In the genomic region with DNA sequence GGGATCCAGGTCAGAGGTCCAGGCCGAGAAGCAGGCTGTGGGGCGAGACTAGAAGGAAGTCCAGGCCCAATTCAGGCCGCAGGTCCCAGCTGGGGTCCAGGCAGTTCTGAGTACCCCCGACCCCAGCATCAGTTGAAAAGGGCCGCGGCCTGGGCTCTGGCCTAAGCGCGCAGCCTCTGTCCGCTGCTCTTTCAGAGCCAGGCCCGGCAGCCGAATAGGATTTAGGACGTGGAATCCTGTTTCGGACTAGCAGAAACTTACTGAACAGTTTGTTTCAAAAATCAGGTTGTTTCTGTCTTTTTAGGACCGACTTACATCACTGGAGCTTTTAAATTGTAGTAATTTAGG, we compare ENCODE assay signal across 16 cellular contexts. TPM values are rescaled to one million over a fixed set of nuclear protein-coding genes. Genes with fewer than 3 reads are reported as not detected.
DNase-seq lines count a peak whose midpoint lies in the region; ATAC-seq, FAIRE-seq and TF ChIP-seq lines count a peak whose summit lies in the region.
"Had no signal": no experiment of that assay in that cellular context is flagged by ENCODE, and none has a peak within 500 bp of the region (broad histone marks: within the 10 kb centered on the region; RNA-seq: fewer than 3 reads in every experiment).

No MANE protein-coding gene starts in this region.

- H2BK12ac ChIP-seq in H1 (ENCODE audit: low read depth, low read length) = no peak overlapping the region

- POLR2A ChIA-PET in H1 (lab: Charles Lee; ENCODE audit: partially characterized antibody) = interaction anchor here (1.0 to 1.6 kb wide), 3 partner anchors 10 to 15 kb away, joined by 3 to 8 read pairs (median 7); a partner anchor contains a TSS

- H3K9me3 ChIP-seq in HUES48 (ENCODE audit: control insufficient read depth, insufficient read depth, low read length) (no peaks in the 10 kb centered on the region), H1 (ENCODE audit: insufficient read depth in 2 of 2, low read depth in 1 of 2, low read length in 1 of 2) (no peaks in the 10 kb centered on the region), testis (no peaks in the 10 kb centered on the region)

- H2BK5ac ChIP-seq in H1 (ENCODE audit: low read depth, low read length) = no peak overlapping the region

- H3K23me2 ChIP-seq in H1 (ENCODE audit: low read depth, low read length) = peaks cover 12% of the 10 kb centered on the region

- H3K36me3 ChIP-seq in HUES48 (ENCODE audit: control insufficient read depth, insufficient read depth, low read length) (no peaks in the 10 kb centered on the region), H1 (ENCODE audit: control insufficient read depth in 2 of 4, insufficient read depth in 4 of 4, low read length in 3 of 4) (peaks cover 0 to 3% (median 0%) of the 10 kb centered on the region in 4 experiments; a peak in 1 of 8 replicates), testis (ENCODE audit: low read depth, missing control alignments) (no peaks in the 10 kb centered on the region)

- H3K56ac ChIP-seq in H1 (replicated peaks; ENCODE audit: insufficient read length, low read depth, low read length) = no peak overlapping the region

- no peak overlapping the region for H2AK5ac ChIP-seq in H1 (ENCODE audit: low read depth, low read length)

- no peak overlapping the region for H3K14ac ChIP-seq in H1 (ENCODE audit: insufficient read length)

- no peaks in the 10 kb centered on the region for H3K79me1 ChIP-seq in H1 (ENCODE audit: low read depth, low read length)

- ATAC-seq in GM21528 (IDR thresholded peaks at IDR 0.05; ENCODE audit: low FRiP score, unreplicated experiment) = no peak
- ATAC-seq: HCT116 had no signal

- no peak overlapping the region for H3K27ac ChIP-seq in HUES48 (ENCODE audit: low read depth, low read length)
- H3K27ac ChIP-seq in H1 (ENCODE audit: low read depth, low read length) = no peak overlapping the region
- no peak overlapping the region for H3K27ac ChIP-seq in testis

- peaks cover 12% of the 10 kb centered on the region; the same call in 1 of the 2 replicates for H3K4me1 ChIP-seq in HUES48 (ENCODE audit: control insufficient read depth, insufficient read depth, low read length)
- peaks cover 0 to 13% (median 4%) of the 10 kb centered on the region in 4 experiments; a peak in 5 of 7 replicates for H3K4me1 ChIP-seq in H1 (replicated peaks in 1 of 4; ENCODE audit: control insufficient read depth in 3 of 4, insufficient read depth in 4 of 4, low read length in 3 of 4)
- H3K4me1 ChIP-seq in testis = no peaks in the 10 kb centered on the region

- H2BK15ac ChIP-seq in H1 (ENCODE audit: low read length) = no peak overlapping the region

- H4K5ac ChIP-seq in H1 (ENCODE audit: insufficient read length, low read depth, low read length) = no peak overlapping the region

- H3K4me3 ChIP-seq in HUES48 (ENCODE audit: low read depth, low read length) (peak overlapping the region; percentile 51; the same call in 1 of the 2 replicates), H1 (ENCODE audit: extremely low read depth in 1 of 4, insufficient read depth in 2 of 4, low read depth in 3 of 4, low read length in 4 of 4) (peak overlapping the region; percentile 26 to 54 (median 34); a peak in 4 of 8 replicates), testis (peak overlapping the region; percentile 41 to 60)

- 0 out of 2 replicates have a peak overlapping the region, but pooled peaks have one; percentile 63 for H3K18ac ChIP-seq in H1 (ENCODE audit: extremely low read depth, low read length)

- H4K20me1 ChIP-seq in H1 (replicated peaks in 1 of 2; ENCODE audit: control insufficient read depth in 1 of 2, insufficient read depth in 2 of 2, low read length in 2 of 2) = peaks cover 0 to 10% of the 10 kb centered on the region in 2 experiments

- TF ChIP-seq POLR2A in H1 (IDR thresholded peaks at IDR 0.05; ENCODE audit: control extremely low read depth in 1 of 2, low read depth in 2 of 2, low read length in 2 of 2) = no peak
- no peak for TF ChIP-seq POLR2A in testis (IDR thresholded peaks at IDR 0.05)

- CTCF ChIA-PET in H1 (lab: Charles Lee; ENCODE audit: partially characterized antibody) = interaction anchor here (0.8 to 3.7 kb wide), 4 partner anchors 10 to 520 kb away, joined by 3 to 16 read pairs (median 4); a partner anchor contains a TSS

- H4K8ac ChIP-seq in H1 (ENCODE audit: extremely low read depth, insufficient read depth, low read length) = 0 out of 2 replicates have a peak overlapping the region, but pooled peaks have one; percentile 76

- TF ChIP-seq RAD21 in H1 (IDR thresholded peaks at IDR 0.05 in 1 of 2, conservative IDR thresholded peaks at IDR 0.05 in 1 of 2; ENCODE audit: low read depth in 2 of 2, low read length in 2 of 2) = no peak

- no peak overlapping the region for H2AFZ ChIP-seq in H1 (ENCODE audit: low read length)

- no peak for TF ChIP-seq EP300 in H1 (IDR thresholded peaks at IDR 0.05; ENCODE audit: borderline replicate concordance in 1 of 2, low read depth in 2 of 2, low read length in 2 of 2)

- no peaks in the 10 kb centered on the region for H3K79me2 ChIP-seq in H1 (ENCODE audit: control insufficient read depth in 1 of 2, insufficient read depth in 2 of 2, low read length in 2 of 2)

- DNase-seq in H1 (ENCODE audit: low read depth in 1 of 2, low spot score in 2 of 2) = no peak
- DNase-seq in left kidney (ENCODE audit: low read depth, low spot score) = peak; percentile 24
- peak; percentile 23 for DNase-seq in testis
- DNase-seq in mesenteric fat pad (ENCODE audit: low spot score) = no peak
- no peak for DNase-seq in SK-N-DZ (ENCODE audit: low spot score)
- DNase-seq: C1 segment of cervical spinal cord, NCI-H1417, NCI-H2029, NCI-H2171, NCI-H748 treated with DMSO at 0.1 percent for 48 hours, OCI-M1, SIG-M5 had no signal

- H3K23ac ChIP-seq in H1 (ENCODE audit: insufficient read length) = no peak overlapping the region

- H4K91ac ChIP-seq in H1 (replicated peaks; ENCODE audit: insufficient read length, low read length) = no peak overlapping the region

- H3K9ac ChIP-seq in HUES48 (ENCODE audit: low read depth, low read length) (no peak overlapping the region), H1 (replicated peaks in 1 of 4; ENCODE audit: extremely low read depth in 1 of 4, low read depth in 3 of 4, low read length in 3 of 4) (no peak overlapping the region)

- intact Hi-C loops in testis (cut with DNase I; ENCODE audit: low total_unique reads) = no loop called here

- peak overlapping the region; percentile 71 to 77 for H3K4me2 ChIP-seq in H1 (ENCODE audit: insufficient read depth in 1 of 2, low read depth in 2 of 2, low read length in 2 of 2)

- no peak overlapping the region for H2BK120ac ChIP-seq in H1 (replicated peaks; ENCODE audit: low read depth, low read length)

- no peak overlapping the region for H3K4ac ChIP-seq in H1 (replicated peaks; ENCODE audit: insufficient read length, low read depth, low read length)

- no peak overlapping the region for H2BK20ac ChIP-seq in H1 (ENCODE audit: low read length)

- FAIRE-seq in H1 (lab: Jason Lieb, UNC) = no peak

- TF ChIP-seq CTCF in H1 (IDR thresholded peaks at IDR 0.05; ENCODE audit: control extremely low read depth in 1 of 3, insufficient read depth in 1 of 3, low read depth in 1 of 3, low read length in 3 of 3) = no peak
- TF ChIP-seq CTCF in testis (IDR thresholded peaks at IDR 0.05) = no peak

- WGBS in H1 (ENCODE audit: extremely low coverage in 1 of 2, insufficient coverage in 1 of 2, insufficient read length in 1 of 2, insufficient replicate concordance in 2 of 2, low coverage in 1 of 2, low lambda C conversion rate in 2 of 2, missing lambda C conversion rate in 1 of 2), 2 experiments = 25% methylated on average over 14 of the region's 14 CpGs; no CpG with 5 or more reads in 1 of the 2 experiments
- 56 to 62% methylated on average over 6 to 11 of the region's 14 CpGs for WGBS in testis, 2 donors

- peaks cover 86% of the 10 kb centered on the region for H3K27me3 ChIP-seq in HUES48 (ENCODE audit: control insufficient read depth, insufficient read depth, low read length)
- peaks cover 56 to 65% (median 62%) of the 10 kb centered on the region in 4 experiments for H3K27me3 ChIP-seq in H1 (replicated peaks in 1 of 4; ENCODE audit: control insufficient read depth in 3 of 4, extremely low read depth in 1 of 4, insufficient read depth in 3 of 4, low read length in 3 of 4)
- H3K27me3 ChIP-seq in testis = no peaks in the 10 kb centered on the region

TF ChIP-seq in H1, 55 proteins besides CTCF, POLR2A, EP300 and RAD21:
- TF ChIP-seq KDM4A (IDR thresholded peaks at IDR 0.05; ENCODE audit: low read depth, low read length, severe bottlenecking) (peak; percentile 29), HDAC6 (IDR thresholded peaks at IDR 0.05; ENCODE audit: low read depth, low read length) (no peak)

RNA-seq across cellular contexts. Expression of a gene that starts 12.1 kb away (rescaled TPM):
- total RNA-seq in H1 (2021; fragmentation: NEBNext Ultra II Directional; extraction: Animal tissue kit (Norgen Biotek cat#: 25700)) = not detected in 2 replicates
- polyA plus RNA-seq in H1 (2011; rRNA removed) = 0.05 TPM in 1 of 2 replicates, not detected in the other
- polyA plus RNA-seq in H1 (2011; cell fraction: cytosol; rRNA removed) = not detected
- polyA plus RNA-seq in H1 (2011; cell fraction: nucleus; rRNA removed) = not detected
- not detected in 4 replicates for polyA plus RNA-seq in H1 (2012, experiment 1 of 2)
- not detected for polyA plus RNA-seq in H1 (2012, experiment 2 of 2)
- not detected for polyA plus RNA-seq in H1 (2013, experiment 1 of 2)
- not detected for polyA plus RNA-seq in H1 (2013, experiment 2 of 2)
- polyA minus RNA-seq in H1 (2011; rRNA and poly(A)+ RNA removed) = not detected in 2 replicates
- not detected for polyA minus RNA-seq in H1 (2011; cell fraction: cytosol; rRNA and poly(A)+ RNA removed)
- not detected for polyA minus RNA-seq in H1 (2011; cell fraction: nucleus; rRNA and poly(A)+ RNA removed)
- 1 to 10 TPM; 2.4 to 5.3 TPM for total RNA-seq in testis
- polyA plus RNA-seq in testis (ENCODE audit: insufficient read depth, low read depth, low replicate concordance) = 0.92 TPM
- not detected for total RNA-seq in mesenteric fat pad
- polyA plus RNA-seq in SK-N-DZ (2014; cell fraction: cytosol; rRNA removed) = not detected in 2 replicates
- 0.13 TPM in 1 of 2 replicates, not detected in the other for polyA plus RNA-seq in SK-N-DZ (2014; cell fraction: nucleus; rRNA removed)
- total RNA-seq: HT1080 had no signal

Comparison
In these comparisons a context has a peak if more than half of its experiments do, and no peak if none do; other contexts are left out.
1. DNase-seq: peak in left kidney (single experiment) and testis (single experiment); none in H1 (0 of 2), mesenteric fat pad (single experiment) and SK-N-DZ (single experiment).
2. Peak in every context shown above with its lines, with median percentiles within 50 percentile points of each other: H3K4me3 ChIP-seq.